In the genomic region with DNA sequence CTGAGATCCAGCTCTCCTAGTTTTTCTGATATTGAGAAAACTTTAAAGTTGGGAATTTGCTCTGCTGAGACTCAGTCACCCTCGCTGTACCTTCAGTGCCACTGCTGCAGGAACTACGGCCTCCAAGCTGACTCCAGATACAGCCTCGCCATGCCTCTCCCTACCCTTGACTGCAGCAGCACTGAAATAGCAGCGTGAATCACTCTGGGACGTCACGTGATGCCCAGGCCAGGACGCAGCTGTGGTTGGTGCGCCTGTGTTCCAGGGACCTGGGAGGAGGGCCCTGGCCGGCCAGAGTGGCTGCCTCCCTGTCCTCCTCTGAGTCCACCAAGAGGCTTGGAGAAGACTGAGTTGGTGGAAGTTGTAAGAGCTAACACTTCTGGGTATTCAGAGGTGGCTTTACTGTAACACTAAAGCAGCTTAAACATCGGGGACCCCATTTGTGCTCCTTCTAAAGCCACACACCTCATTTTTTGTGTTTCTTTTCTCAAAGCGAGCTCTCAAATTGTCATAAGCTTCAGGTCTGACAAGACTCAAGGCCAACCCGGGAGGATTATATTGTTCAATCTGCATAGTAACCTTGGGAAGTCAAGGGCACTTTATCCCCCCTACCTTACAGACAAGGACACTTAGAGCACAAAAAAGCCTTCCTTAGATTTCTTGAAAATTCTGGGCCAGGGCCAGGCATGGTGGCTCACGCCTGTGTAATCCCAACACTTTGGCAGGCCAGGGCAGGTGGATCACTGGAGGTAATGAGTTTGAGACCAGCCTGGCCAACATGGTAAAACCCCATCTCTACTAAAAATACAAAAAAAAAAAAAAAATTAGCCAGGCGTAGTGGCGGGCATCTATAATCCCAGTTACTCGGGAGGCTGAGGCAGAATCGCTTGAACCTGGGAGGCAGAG, we compare ENCODE assay signal across 8 cellular contexts. TPM values are rescaled to one million over a fixed set of nuclear protein-coding genes. Genes with fewer than 3 reads are reported as not detected.
A peak's percentile ranks its signal among the peaks of the same experiment; 100 is the strongest.
DNase-seq lines count a peak whose midpoint lies in the region; ATAC-seq, FAIRE-seq and TF ChIP-seq lines count a peak whose summit lies in the region.

No MANE protein-coding gene starts in this region.

- H3K4me3 ChIP-seq in astrocyte of the cerebellum (ENCODE audit: low read depth, low read length), result peak overlapping the region; percentile 9
- no peak overlapping the region for H3K4me3 ChIP-seq in hepatocyte
- no peak overlapping the region for H3K4me3 ChIP-seq in retinal pigment epithelial cell (ENCODE audit: low read length)

- no peaks in the 10 kb centered on the region for H3K36me3 ChIP-seq in hepatocyte (replicated peaks; ENCODE audit: insufficient read depth, low read depth)

- no peaks in the 10 kb centered on the region for H3K27me3 ChIP-seq in hepatocyte

- peaks cover 22% of the 10 kb centered on the region for H3K4me1 ChIP-seq in hepatocyte (ENCODE audit: insufficient read depth)

- no peaks in the 10 kb centered on the region for H3K9me3 ChIP-seq in hepatocyte (ENCODE audit: low read depth)

- in situ Hi-C loops in astrocyte of the cerebellum (cut with HindIII; ENCODE audit: low sequenced_read_pairs), result no loop called here

- peak overlapping the region; percentile 62 for H3K4me2 ChIP-seq in hepatocyte

- no peak for TF ChIP-seq CTCF in astrocyte of the cerebellum (IDR thresholded peaks at IDR 0.05; ENCODE audit: low read depth, low read length, missing control alignments)
- TF ChIP-seq CTCF in hepatocyte (IDR thresholded peaks at IDR 0.05; ENCODE audit: poor library complexity), result no peak
- no peak for TF ChIP-seq CTCF in retinal pigment epithelial cell (conservative IDR thresholded peaks at IDR 0.05; ENCODE audit: low read depth, low read length)

- peak overlapping the region; percentile 58 for H2AFZ ChIP-seq in hepatocyte

- H3K79me2 ChIP-seq in hepatocyte, result peaks cover 18% of the 10 kb centered on the region

- H4K20me1 ChIP-seq in hepatocyte (ENCODE audit: insufficient read depth, poor library complexity, severe bottlenecking), result no peaks in the 10 kb centered on the region

- H3K27ac ChIP-seq in hepatocyte, result peak overlapping the region; percentile 89

- no peaks in the 10 kb centered on the region for H3K9me2 ChIP-seq in hepatocyte (replicated peaks; ENCODE audit: insufficient read depth)

- WGBS in hepatocyte (ENCODE audit: low lambda C conversion rate, missing lambda C conversion rate), result 43% methylated on average over 17 of the region's 17 CpGs

- ATAC-seq in HG03280 (IDR thresholded peaks at IDR 0.05; ENCODE audit: unreplicated experiment) (no peak), HG03520 (IDR thresholded peaks at IDR 0.05; ENCODE audit: unreplicated experiment) (no peak)

- DNase-seq in DMS153 (lab: John Stamatoyannopoulos, UW), result peak; percentile 65
- peak; percentile 89 for DNase-seq in HTR-8/SVneo (ENCODE audit: insufficient read length, low spot score)
- DNase-seq in SHP77 (lab: John Stamatoyannopoulos, UW), result peak; percentile 87 to 89
- DNase-seq in astrocyte of the cerebellum (ENCODE audit: low read depth), result peak; percentile 62
- DNase-seq in hepatocyte (ENCODE audit: low spot score), result peak; percentile 95
- peak; percentile 81 for DNase-seq in retinal pigment epithelial cell (ENCODE audit: low read depth)

- FAIRE-seq in HTR-8/SVneo (lab: Jason Lieb, UNC), result peak; percentile 83

RNA-seq across cellular contexts. Expression of gene STIP1, which starts 4.2 kb away (rescaled TPM):
- 113 and 122 TPM in 2 replicates for total RNA-seq in hepatocyte
- 115 and 131 TPM in 2 replicates for polyA plus RNA-seq in hepatocyte

RNA-seq across cellular contexts. Expression of gene MACROD1, which starts 15.8 kb away (rescaled TPM):
- 12.3 and 21.2 TPM in 2 replicates for total RNA-seq in hepatocyte
- polyA plus RNA-seq in hepatocyte, result 29.8 and 40.0 TPM in 2 replicates

RNA-seq across cellular contexts. Expression of gene FERMT3, which starts 24.8 kb away (rescaled TPM):
- total RNA-seq in hepatocyte, result 0.44 and 1.6 TPM in 2 replicates
- polyA plus RNA-seq in hepatocyte, result 2.0 TPM in 1 of 2 replicates, not detected in the other

RNA-seq across cellular contexts. Expression of gene TRPT1, which starts 44.2 kb away (rescaled TPM):
- 26.3 and 52.8 TPM in 2 replicates for total RNA-seq in hepatocyte
- 55.5 and 56.0 TPM in 2 replicates for polyA plus RNA-seq in hepatocyte

RNA-seq across cellular contexts. Expression of gene NUDT22, which starts 44.3 kb away (rescaled TPM):
- total RNA-seq in hepatocyte, result 42.9 and 49.5 TPM in 2 replicates
- 66.6 and 70.4 TPM in 2 replicates for polyA plus RNA-seq in hepatocyte
